In the genomic region with DNA sequence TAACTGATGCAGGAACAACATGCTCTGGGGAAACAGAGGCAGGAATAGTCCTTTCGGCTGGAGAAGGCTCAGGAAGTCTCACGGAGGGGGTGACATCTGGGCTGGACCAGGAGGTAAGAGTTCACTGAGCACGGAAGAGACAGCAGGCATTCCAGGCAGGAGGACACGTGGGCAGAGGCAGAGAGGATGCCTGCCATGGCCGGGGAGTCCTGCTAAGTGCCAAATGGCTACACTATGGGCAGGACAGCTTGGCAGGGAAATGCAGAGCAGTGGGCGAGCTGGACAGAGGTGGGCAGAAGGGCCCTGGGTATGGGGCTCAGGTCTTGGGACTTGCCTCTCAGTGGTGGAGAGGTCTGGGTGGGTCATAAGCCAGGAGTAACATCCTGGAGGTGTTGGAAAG, we compare ENCODE assay signal across 13 cellular contexts. TPM values are rescaled to one million over a fixed set of nuclear protein-coding genes. Genes with fewer than 3 reads are reported as not detected.
"Had no signal": no experiment of that assay in that cellular context is flagged by ENCODE, and none has a peak within 500 bp of the region (broad histone marks: within the 10 kb centered on the region; RNA-seq: fewer than 3 reads in every experiment).

No MANE protein-coding gene starts in this region.

- H3K4me1 ChIP-seq: right atrium auricular region had no signal

- H3K4me2 ChIP-seq: hepatocyte had no signal

- H3K9me3 ChIP-seq: esophagus squamous epithelium, neutrophil, right atrium auricular region had no signal

- H2AFZ ChIP-seq: hepatocyte had no signal

- H3K27ac ChIP-seq: hepatocyte, neutrophil, right atrium auricular region had no signal

- H3K27me3 ChIP-seq: esophagus squamous epithelium, hepatocyte, neutrophil, right atrium auricular region had no signal

- H3K4me3 ChIP-seq: esophagus squamous epithelium, hepatocyte, right atrium auricular region had no signal

- DNase-seq: esophagus squamous epithelium, kidney had no signal

RNA-seq across cellular contexts. Expression of a gene that starts 25.3 kb away (rescaled TPM):
- total RNA-seq: dermis blood vessel endothelial cell, epithelial cell of proximal tubule, esophagus squamous epithelium, hepatocyte, kidney, left cardiac atrium, liver, lung microvascular endothelial cell, osteocyte, pulmonary artery endothelial cell, right atrium auricular region had no signal
- polyA plus RNA-seq: hepatocyte, liver, small intestine had no signal
